Comparison of ENCODE assay signal across 7 cellular contexts in the genomic region with DNA sequence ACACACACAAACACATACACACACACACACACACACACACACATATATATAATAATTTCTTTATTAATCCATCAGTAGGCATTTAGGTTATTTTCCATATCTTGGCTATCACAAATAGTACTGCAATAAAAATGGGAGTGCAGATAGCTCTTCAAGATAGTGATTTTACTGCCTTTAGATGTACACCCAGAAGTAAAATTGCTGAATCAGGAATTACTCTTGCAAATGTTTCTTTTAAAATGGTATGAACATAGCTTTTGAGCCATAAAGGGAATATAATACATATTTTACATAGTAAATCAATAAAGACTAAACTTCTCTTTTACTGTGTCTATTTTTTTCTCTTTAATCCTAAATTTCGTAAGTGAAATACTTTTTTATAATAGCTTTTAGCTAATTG.
"Had no signal": no experiment of that assay in that cellular context is flagged by ENCODE, and none has a peak within 500 bp of the region (broad histone marks: within the 10 kb centered on the region; RNA-seq: fewer than 3 reads in every experiment).

No MANE protein-coding gene starts in this region.

- H3K9me3 ChIP-seq: HAP-1 had no signal

- H3K27ac ChIP-seq: GM23248, HL-60 had no signal

- ATAC-seq: HCT116 had no signal

- H3K4me3 ChIP-seq: GM23248, HAP-1 had no signal

- H3K9ac ChIP-seq: GM23248 had no signal

- DNase-seq: GM23248, H7, HFFc6, KG1 had no signal

- H3K4me1 ChIP-seq: HAP-1 had no signal

- H3K36me3 ChIP-seq: HAP-1 had no signal

- H2AFZ ChIP-seq: GM23248 had no signal
